16 cellular contexts compared by ENCODE assay signal in genomic region chr11:14585438-14585837, GRCh38. TPM values are rescaled to one million over a fixed set of nuclear protein-coding genes. Genes with fewer than 3 reads are reported as not detected.
A peak's percentile ranks its signal among the peaks of the same experiment; 100 is the strongest.
DNase-seq lines count a peak whose midpoint lies in the region; ATAC-seq and TF ChIP-seq lines count a peak whose summit lies in the region.
"Had no signal": no experiment of that assay in that cellular context is flagged by ENCODE, and none has a peak within 500 bp of the region (broad histone marks: within the 10 kb centered on the region; RNA-seq: fewer than 3 reads in every experiment).

No MANE protein-coding gene starts in this region.

- intact Hi-C loops in CD8-positive, alpha-beta T cell (cut with DNase I, micrococcal nuclease) = no loop called here
- intact Hi-C loops in OCI-LY7 (cut with micrococcal nuclease; ENCODE audit: unreplicated experiment) = no loop called here

- H3K27ac ChIP-seq in CD8-positive, alpha-beta T cell (ENCODE audit: low read depth, low read length) = no peak overlapping the region
- no peak overlapping the region for H3K27ac ChIP-seq in OCI-LY7 (ENCODE audit: low read depth, low read length, poor library complexity, severe bottlenecking)
- H3K27ac ChIP-seq: KMS-11 had no signal

- H2AFZ ChIP-seq in OCI-LY7 (ENCODE audit: low read length) = no peak overlapping the region

- H3K4me1 ChIP-seq in CD8-positive, alpha-beta T cell (ENCODE audit: insufficient read depth, low read length) = peaks cover 13% of the 10 kb centered on the region
- no peaks in the 10 kb centered on the region for H3K4me1 ChIP-seq in OCI-LY7 (ENCODE audit: insufficient read depth, low read length, poor library complexity, severe bottlenecking)

- no peak for ATAC-seq in CD8-positive, alpha-beta T cell
- no peak for ATAC-seq in effector memory CD8-positive, alpha-beta T cell (replicated peaks)
- ATAC-seq: Panc1, SK-N-SH treated with all-trans-retinoic acid at 6 μM for 48 hours had no signal

- H3K36me3 ChIP-seq in CD8-positive, alpha-beta T cell (ENCODE audit: insufficient read depth, low read length) = no peaks in the 10 kb centered on the region
- no peaks in the 10 kb centered on the region for H3K36me3 ChIP-seq in OCI-LY7 (ENCODE audit: insufficient read depth, low read length)

- no peak for TF ChIP-seq CTCF in CD8-positive, alpha-beta T cell (IDR thresholded peaks at IDR 0.05)
- TF ChIP-seq CTCF in progenitor cell of endocrine pancreas (IDR thresholded peaks at IDR 0.05; ENCODE audit: unreplicated experiment) (no peak), OCI-LY7 (conservative IDR thresholded peaks at IDR 0.05; ENCODE audit: low read length) (no peak)

- H3K27me3 ChIP-seq in CD8-positive, alpha-beta T cell (ENCODE audit: insufficient read depth, low read length) = no peaks in the 10 kb centered on the region

- CTCF ChIA-PET in CD8-positive, alpha-beta T cell (lab: Charles Lee) = interaction anchor here (0.9 to 1.1 kb wide), 3 partner anchors 15 to 65 kb away, joined by 4 read pairs; no protein-coding TSS in a partner anchor
- CTCF ChIA-PET in OCI-LY7 (lab: Charles Lee; ENCODE audit: unreplicated experiment) = no interaction called here

- H3K4me3 Mint-ChIP-seq in CD8-positive, alpha-beta T cell = no peak overlapping the region
- H3K4me3 Mint-ChIP-seq in effector memory CD8-positive, alpha-beta T cell = no peak overlapping the region
- H3K4me3 Mint-ChIP-seq in progenitor cell of endocrine pancreas (ENCODE audit: low read depth) = no peak overlapping the region

- no peak for DNase-seq in CD8-positive, alpha-beta T cell
- peak; percentile 13 for DNase-seq in G401 (ENCODE audit: low spot score)
- no peak for DNase-seq in effector memory CD8-positive, alpha-beta T cell
- no peak for DNase-seq in progenitor cell of endocrine pancreas (ENCODE audit: low spot score, unreplicated experiment)
- DNase-seq in stimulated activated CD4-positive, alpha-beta T cell treated with anti-CD3 and anti-CD28 coated beads, Interleukin-4, amount 100 ng/mL, for 1 hour = no peak
- DNase-seq in KBM-7 = no peak
- no peak for DNase-seq in OCI-LY7 (ENCODE audit: low spot score)
- DNase-seq: NCI-H1436, NCI-H2081, NCI-H510A, NCI-H774, Right ventricle myocardium superior had no signal

- POLR2A ChIA-PET in CD8-positive, alpha-beta T cell (lab: Charles Lee) = no interaction called here
- POLR2A ChIA-PET in OCI-LY7 (lab: Charles Lee) = interaction anchor here (0.6 to 1.3 kb wide), 2 partner anchors 20 to 48 kb away, joined by 4 to 6 read pairs; no protein-coding TSS in a partner anchor

- H3K4me1 Mint-ChIP-seq in CD8-positive, alpha-beta T cell (ENCODE audit: low read depth) = peaks cover 68% of the 10 kb centered on the region
- H3K4me1 Mint-ChIP-seq in effector memory CD8-positive, alpha-beta T cell (ENCODE audit: low read depth in 2 of 2) = peaks cover 21 to 34% of the 10 kb centered on the region in 2 donors
- peaks cover 23% of the 10 kb centered on the region for H3K4me1 Mint-ChIP-seq in progenitor cell of endocrine pancreas (ENCODE audit: low read depth)

- no peaks in the 10 kb centered on the region for H3K9me3 ChIP-seq in CD8-positive, alpha-beta T cell (ENCODE audit: low read length)
- H3K9me3 ChIP-seq in OCI-LY7 (ENCODE audit: low read length) = no peaks in the 10 kb centered on the region

- H3K27me3 Mint-ChIP-seq in CD8-positive, alpha-beta T cell (ENCODE audit: low read depth) = no peaks in the 10 kb centered on the region
- H3K27me3 Mint-ChIP-seq in effector memory CD8-positive, alpha-beta T cell = no peaks in the 10 kb centered on the region
- H3K27me3 Mint-ChIP-seq in progenitor cell of endocrine pancreas = no peaks in the 10 kb centered on the region

- no peaks in the 10 kb centered on the region for H4K20me1 ChIP-seq in OCI-LY7 (ENCODE audit: insufficient read depth, low read length)

- peaks cover 9% of the 10 kb centered on the region for H3K9me3 Mint-ChIP-seq in CD8-positive, alpha-beta T cell
- peaks cover 2 to 9% of the 10 kb centered on the region in 2 donors for H3K9me3 Mint-ChIP-seq in effector memory CD8-positive, alpha-beta T cell
- no peaks in the 10 kb centered on the region for H3K9me3 Mint-ChIP-seq in progenitor cell of endocrine pancreas (ENCODE audit: low read depth)

- H3K27ac Mint-ChIP-seq in CD8-positive, alpha-beta T cell = peak overlapping the region; percentile 15
- peak overlapping the region; percentile 47 to 89 for H3K27ac Mint-ChIP-seq in effector memory CD8-positive, alpha-beta T cell
- peak overlapping the region; percentile 71 for H3K27ac Mint-ChIP-seq in progenitor cell of endocrine pancreas

- in situ Hi-C loops in G401 (cut with HindIII; ENCODE audit: low sequenced_read_pairs) = no loop called here
- in situ Hi-C loops in KBM-7 (cut with MboI; ENCODE audit: low pct_unique_long_range_greater_than_20kb, low sequenced_read_pairs) = no loop called here

- H3K4me3 ChIP-seq in CD8-positive, alpha-beta T cell (ENCODE audit: low read depth, low read length) = no peak overlapping the region
- H3K4me3 ChIP-seq in OCI-LY7 (ENCODE audit: low read depth, low read length, poor library complexity, severe bottlenecking) = no peak overlapping the region

- no peaks in the 10 kb centered on the region for H3K9me2 ChIP-seq in OCI-LY7 (ENCODE audit: insufficient read depth, low read length)

- no TSS peak for BruUV-seq in OCI-LY7 (replicated peaks; lab: Mats Ljungman, UMichigan)

- H3K4me2 ChIP-seq in OCI-LY7 (ENCODE audit: low read length) = no peak overlapping the region
- H3K4me2 ChIP-seq: KMS-11 had no signal

- peaks cover 38% of the 10 kb centered on the region for H3K36me3 Mint-ChIP-seq in CD8-positive, alpha-beta T cell
- H3K36me3 Mint-ChIP-seq in effector memory CD8-positive, alpha-beta T cell (ENCODE audit: insufficient read depth) = no peaks in the 10 kb centered on the region
- H3K36me3 Mint-ChIP-seq in progenitor cell of endocrine pancreas (ENCODE audit: insufficient read depth) = peaks cover 4% of the 10 kb centered on the region

- H3K79me2 ChIP-seq in OCI-LY7 (ENCODE audit: insufficient read depth, low read depth, low read length) = no peaks in the 10 kb centered on the region

RNA-seq across cellular contexts. Expression of gene PDE3B, which starts 58.2 kb away (rescaled TPM):
- 100 to 1,000 TPM; 144 to 146 TPM for total RNA-seq in CD8-positive, alpha-beta T cell
- total RNA-seq in G401 (2014; rRNA removed; shearing (Covaris generic)) = 6.5 and 9.8 TPM in 2 replicates
- total RNA-seq in progenitor cell of endocrine pancreas (26.9 and 29.7 TPM in 2 replicates), OCI-LY7 (2022) (not detected in 2 replicates)
- not detected in 2 replicates for total RNA-seq in OCI-LY7 (2014; rRNA removed; shearing (Covaris generic))
- total RNA-seq: M059J had no signal

Comparison
In these comparisons a context has a peak if more than half of its experiments do, and no peak if none do; other contexts are left out.
1. H3K27ac Mint-ChIP-seq: peak in every context shown above with its lines; median percentile 71 in progenitor cell of endocrine pancreas; 68 in effector memory CD8-positive, alpha-beta T cell; 15 in CD8-positive, alpha-beta T cell.